15 cellular contexts compared by ENCODE assay signal in genomic region chr4:3046623-3047022, GRCh38. TPM values are rescaled to one million over a fixed set of nuclear protein-coding genes. Genes with fewer than 3 reads are reported as not detected.
"Had no signal": no experiment of that assay in that cellular context is flagged by ENCODE, and none has a peak within 500 bp of the region (broad histone marks: within the 10 kb centered on the region; RNA-seq: fewer than 3 reads in every experiment).

No MANE protein-coding gene starts in this region.

- H3K36me3 Mint-ChIP-seq: type B pancreatic cell had no signal

- H3K27me3 Mint-ChIP-seq: activated T-cell treated with anti-CD3 and anti-CD28 coated beads, Interleukin-2, amount 50 U/mL, for 24 hours had no signal

- H3K9me3 Mint-ChIP-seq: type B pancreatic cell had no signal

- H3K27ac Mint-ChIP-seq: type B pancreatic cell had no signal

- H3K9me3 ChIP-seq: left lung, prostate gland had no signal

- H3K27me3 ChIP-seq: left lung had no signal

- H3K36me3 ChIP-seq: cardiac muscle cell, left lung, prostate gland had no signal

- H3K4me3 ChIP-seq: cardiac muscle cell, prostate gland had no signal

- H3K4me1 ChIP-seq: prostate gland had no signal

- H3K4me3 Mint-ChIP-seq: type B pancreatic cell had no signal

- DNase-seq: activated CD4-positive, alpha-beta memory T cell treated with anti-CD3 and anti-CD28 coated beads, Interleukin-2, amount 10 ng/mL, durations not matched to agents 7 days and 5 days; activated effector memory CD4-positive, alpha-beta T cell treated with Interleukin-2 at 50 U/mL for 16 hours; activated naive CD4-positive, alpha-beta T cell treated with anti-CD3 and anti-CD28 coated beads, Interleukin-2, amount 50 U/mL, for 16 hours; activated T-cell treated with anti-CD3 and anti-CD28 coated beads, Interleukin-2, amount 50 U/mL, for 24 hours; stimulated activated naive CD8-positive, alpha-beta T cell treated with anti-CD3 and anti-CD28 coated beads, Interleukin-15, amount 100 ng/mL, for 72 hours had no signal

RNA-seq across cellular contexts. Expression of gene HTT-AS, which starts 27.7 kb away (rescaled TPM):
- total RNA-seq: activated CD4-positive, alpha-beta memory T cell treated with anti-CD3 and anti-CD28 coated beads, Interleukin-2, amount 10 ng/mL, durations not matched to agents 7 days and 5 days; cardiac muscle cell; left lung; osteoblast; prostate gland; right cardiac atrium; temporal lobe had no signal
- polyA plus RNA-seq: cardiac muscle cell, esophagus, neural cell, right cardiac atrium, small intestine had no signal
